28 cellular contexts compared by ENCODE assay signal in the genomic region with DNA sequence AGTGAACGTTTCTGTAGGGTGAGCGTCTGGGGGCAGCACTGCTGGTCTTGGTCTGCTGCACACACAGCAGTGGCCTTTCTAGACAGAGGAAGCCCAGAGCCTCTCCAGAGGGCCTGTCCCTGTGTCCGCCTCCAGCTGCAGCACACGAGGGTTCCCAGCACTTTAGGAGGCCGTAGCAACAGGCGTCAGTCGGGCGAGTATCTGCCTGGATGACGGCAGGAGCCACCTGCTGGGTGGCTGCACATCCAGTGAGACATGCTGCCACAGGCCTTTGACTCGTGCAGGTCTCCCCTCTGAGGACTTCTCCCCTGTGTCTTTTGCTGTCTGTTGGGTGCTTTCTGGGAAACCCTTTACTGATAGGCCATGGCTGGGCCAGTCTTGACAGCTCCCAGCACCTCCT. TPM values are rescaled to one million over a fixed set of nuclear protein-coding genes. Genes with fewer than 3 reads are reported as not detected.
"Had no signal": no experiment of that assay in that cellular context is flagged by ENCODE, and none has a peak within 500 bp of the region (broad histone marks: within the 10 kb centered on the region; RNA-seq: fewer than 3 reads in every experiment).

No MANE protein-coding gene starts in this region.

- H3K27me3 ChIP-seq: dorsolateral prefrontal cortex, esophagus squamous epithelium, hepatocyte, neutrophil, spleen, stomach had no signal

- H3K4me2 ChIP-seq: hepatocyte had no signal

- H2AFZ ChIP-seq: hepatocyte had no signal

- FAIRE-seq: endometrium had no signal

- DNase-seq: cortex of kidney; effector CD8-positive, alpha-beta T cell; esophagus squamous epithelium; foreskin fibroblast; head of caudate nucleus; left colon; left ventricle myocardium superior; mesenchymal stem cell; midbrain; posterior cingulate gyrus; spleen; stimulated activated CD4-positive, alpha-beta T cell treated with anti-CD3 and anti-CD28 coated beads, Interleukin-15, amount 100 ng/mL, for 24 hours; stimulated activated CD4-positive, alpha-beta T cell treated with anti-CD3 and anti-CD28 coated beads, Interleukin-1b, Interleukin-23, amount 100 ng/mL, for 48 hours; stimulated activated CD4-positive, alpha-beta T cell treated with anti-CD3 and anti-CD28 coated beads, Interleukin-4, amount 100 ng/mL, for 24 hours; stimulated activated naive CD4-positive, alpha-beta T cell; stomach; trophoblast cell had no signal

- H3K9me3 ChIP-seq: esophagus squamous epithelium, neutrophil, spleen, stomach had no signal

- H3K4me3 Mint-ChIP-seq: natural killer cell treated with Interleukin-12 subunit alpha and Interleukin-12 subunit beta and Interleukin-15 and Interleukin-18, amount 100 ng/mL, for 72 hours had no signal

- H3K27me3 Mint-ChIP-seq: natural killer cell treated with Interleukin-12 subunit alpha and Interleukin-12 subunit beta and Interleukin-15 and Interleukin-18, amount 100 ng/mL, for 72 hours had no signal

- ATAC-seq: left colon; left ventricle myocardium superior; natural killer cell treated with Interleukin-12 subunit alpha and Interleukin-12 subunit beta and Interleukin-15 and Interleukin-18, amount 100 ng/mL, for 72 hours; sciatic nerve had no signal

- H3K9me3 Mint-ChIP-seq: natural killer cell treated with Interleukin-12 subunit alpha and Interleukin-12 subunit beta and Interleukin-15 and Interleukin-18, amount 100 ng/mL, for 72 hours had no signal

- H3K27ac ChIP-seq: epithelial cell of prostate, esophagus squamous epithelium, hepatocyte, neutrophil, stomach had no signal

- H3K27ac Mint-ChIP-seq: natural killer cell treated with Interleukin-12 subunit alpha and Interleukin-12 subunit beta and Interleukin-15 and Interleukin-18, amount 100 ng/mL, for 72 hours had no signal

- H3K4me3 ChIP-seq: dorsolateral prefrontal cortex, esophagus squamous epithelium, hepatocyte, lung, spleen, stomach had no signal

RNA-seq across cellular contexts. Expression of a gene that starts 25.8 kb away (rescaled TPM):
- total RNA-seq: esophagus squamous epithelium, hepatocyte, kidney epithelial cell, osteocyte, pulmonary artery endothelial cell, stomach had no signal
